In the genomic region with DNA sequence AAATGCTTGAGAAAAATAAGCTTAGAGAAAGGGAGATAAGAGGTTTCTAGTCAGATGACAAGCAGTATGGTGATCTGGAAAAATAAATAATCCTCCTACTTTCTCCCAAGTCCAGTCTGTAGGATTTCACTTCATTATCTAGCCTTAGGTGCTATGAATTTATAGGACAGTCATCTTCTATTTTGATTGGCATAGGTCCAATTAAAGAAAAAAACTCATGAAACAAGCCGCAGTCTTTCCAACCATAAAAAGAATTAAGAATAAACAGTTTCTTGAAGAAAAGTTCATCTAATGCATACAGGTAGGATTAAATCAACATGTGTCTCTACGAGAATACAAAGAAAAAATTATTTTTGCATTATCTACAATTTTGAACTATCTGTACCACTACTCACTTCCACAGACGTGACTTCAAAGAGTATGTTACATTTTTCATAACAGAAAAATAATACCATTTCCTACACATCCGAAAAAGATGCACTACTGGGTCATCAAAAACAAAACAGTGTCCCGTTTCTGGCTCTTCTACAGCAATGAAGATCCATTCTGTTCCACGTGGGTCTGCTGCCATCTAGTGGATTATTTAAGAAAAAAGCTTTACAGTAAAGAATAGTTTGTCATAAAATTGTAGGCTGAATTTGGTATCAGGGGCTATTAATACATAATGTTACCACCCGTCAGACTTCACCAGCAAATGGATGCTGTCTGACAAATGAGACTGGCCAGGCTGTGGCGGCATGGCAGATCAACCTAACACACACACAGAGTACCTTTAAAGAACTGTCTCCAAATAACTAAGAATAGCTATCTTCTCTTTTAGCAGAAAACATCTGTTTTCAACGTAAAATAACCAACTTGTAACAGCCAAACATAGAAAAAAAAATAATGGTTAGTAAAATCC, we compare ENCODE assay signal across 8 cellular contexts. TPM values are rescaled to one million over a fixed set of nuclear protein-coding genes. Genes with fewer than 3 reads are reported as not detected.
DNase-seq lines count a peak whose midpoint lies in the region; FAIRE-seq and TF ChIP-seq lines count a peak whose summit lies in the region.

No MANE protein-coding gene starts in this region.

- H3K14ac ChIP-seq in H9 (ENCODE audit: insufficient read depth, low read length) = no peak overlapping the region

- no CpG with 5 or more reads among the region's 9 CpGs for WGBS in H9 (ENCODE audit: extremely low coverage, insufficient read length, low lambda C conversion rate)

- no peak overlapping the region for H2BK15ac ChIP-seq in H9 (ENCODE audit: low read depth, low read length)

- H3K36me3 ChIP-seq in Loucy (ENCODE audit: insufficient read depth, low read length) (no peaks in the 10 kb centered on the region), SJCRH30 (no peaks in the 10 kb centered on the region)

- H4K20me1 ChIP-seq in H9 (ENCODE audit: control insufficient read depth, insufficient read depth, insufficient read length) = no peaks in the 10 kb centered on the region
- H4K20me1 ChIP-seq in Loucy (ENCODE audit: insufficient read depth, low read length, poor library complexity, severe bottlenecking) = no peaks in the 10 kb centered on the region

- no peaks in the 10 kb centered on the region for H3K79me1 ChIP-seq in H9 (ENCODE audit: insufficient read depth, low read depth, low read length, poor library complexity, severe bottlenecking)

- no peak overlapping the region for H2BK120ac ChIP-seq in H9 (ENCODE audit: low read depth, low read length, poor library complexity, severe bottlenecking)

- H4K8ac ChIP-seq in H9 (replicated peaks; ENCODE audit: insufficient read length, low read depth, low read length) = no peak overlapping the region

- H3K4me2 ChIP-seq in H9 (ENCODE audit: insufficient read depth, insufficient read length, low read length) (no peak overlapping the region), Loucy (ENCODE audit: low read depth, low read length, poor library complexity, severe bottlenecking) (no peak overlapping the region)

- H3K4me1 Mint-ChIP-seq in H9 (peaks cover 3% of the 10 kb centered on the region in 2 experiments; a peak in 2 of 4 replicates), MCF 10A (ENCODE audit: insufficient read depth, unreplicated experiment) (peaks cover 8% of the 10 kb centered on the region)

- H3K9ac ChIP-seq in H9 (ENCODE audit: extremely low read depth, insufficient read length, low read length) (no peak overlapping the region), Loucy (ENCODE audit: low read depth, low read length, poor library complexity, severe bottlenecking) (no peak overlapping the region)

- H2BK12ac ChIP-seq in H9 (ENCODE audit: insufficient read length, low read depth, low read length) = no peak overlapping the region

- H2BK5ac ChIP-seq in H9 (ENCODE audit: insufficient read length, low read length) = no peak overlapping the region

- no peak overlapping the region for H3K4me3 ChIP-seq in Loucy (ENCODE audit: low read length, poor library complexity, severe bottlenecking)
- H3K4me3 ChIP-seq in SJCRH30 = no peak overlapping the region

- CTCF ChIA-PET in MCF 10A (lab: Yijun Ruan, JAX) = interaction anchor here (0.6 to 9.2 kb wide), 36 partner anchors 9 to 1908 kb away, joined by 3 to 139 read pairs (median 4); partner anchors contain the start of gene STX7

- BruUV-seq in MCF 10A (replicated peaks; lab: Mats Ljungman, UMichigan) = no TSS peak

- H3K79me2 ChIP-seq in H9 (ENCODE audit: insufficient read depth, low read length) = no peaks in the 10 kb centered on the region
- H3K79me2 ChIP-seq in Loucy (ENCODE audit: insufficient read depth, low read length) = no peaks in the 10 kb centered on the region

- no peak overlapping the region for H3K4ac ChIP-seq in H9 (ENCODE audit: low read depth, low read length)

- no peak overlapping the region for H3K23ac ChIP-seq in H9 (ENCODE audit: insufficient read length, low read depth, low read length)

- H3K27ac Mint-ChIP-seq in H9 (peak overlapping the region in 1 of 3 experiments; percentile 70; a peak in 1 of 7 replicates), MCF 10A (ENCODE audit: low read depth, unreplicated experiment) (no peak overlapping the region)

- H4K91ac ChIP-seq in H9 (ENCODE audit: insufficient read length, low read depth, low read length) = no peak overlapping the region

- H3K4me1 ChIP-seq in H9 (ENCODE audit: insufficient read depth, low read length) (no peaks in the 10 kb centered on the region), Loucy (ENCODE audit: insufficient read depth, low read length, poor library complexity, severe bottlenecking) (no peaks in the 10 kb centered on the region), SJCRH30 (peaks cover 6% of the 10 kb centered on the region; the same call in 1 of the 2 replicates)

- TF ChIP-seq CTCF in H9 (conservative IDR thresholded peaks at IDR 0.05) (peak; percentile 80), Loucy (conservative IDR thresholded peaks at IDR 0.05; ENCODE audit: low read length) (peak; percentile 83), MCF 10A (IDR thresholded peaks at IDR 0.05; ENCODE audit: unreplicated experiment) (peak; percentile 67)

- H3K56ac ChIP-seq in H9 (ENCODE audit: insufficient read length, low read depth, low read length) = no peak overlapping the region

- H3K36me3 Mint-ChIP-seq in H9 (ENCODE audit: insufficient read depth in 1 of 3, low read depth in 3 of 3) (no peaks in the 10 kb centered on the region; a peak in 2 of 7 replicates), MCF 10A (ENCODE audit: insufficient read depth, unreplicated experiment) (peaks cover 11% of the 10 kb centered on the region)

- no peak overlapping the region for H2BK20ac ChIP-seq in H9 (ENCODE audit: low read depth, low read length, poor library complexity, severe bottlenecking)

- no peak overlapping the region for H2AFZ ChIP-seq in H9 (ENCODE audit: low read length)
- no peak overlapping the region for H2AFZ ChIP-seq in Loucy (ENCODE audit: low read length)

- H3K27ac ChIP-seq in H9 (ENCODE audit: insufficient read length, low read depth, low read length) = no peak overlapping the region
- no peak overlapping the region for H3K27ac ChIP-seq in SJCRH30

- H3K27me3 Mint-ChIP-seq in H9 (ENCODE audit: low read depth) (no peaks in the 10 kb centered on the region), MCF 10A (ENCODE audit: insufficient read depth, unreplicated experiment) (no peaks in the 10 kb centered on the region)

- no peaks in the 10 kb centered on the region for H3K27me3 ChIP-seq in H9 (ENCODE audit: insufficient read depth, low read length)
- no peaks in the 10 kb centered on the region for H3K27me3 ChIP-seq in Loucy (ENCODE audit: insufficient read depth, low read length, poor library complexity, severe bottlenecking)
- H3K27me3 ChIP-seq in SJCRH30 = no peaks in the 10 kb centered on the region

- H3K9me3 Mint-ChIP-seq in H9 (no peaks in the 10 kb centered on the region), MCF 10A (ENCODE audit: unreplicated experiment) (no peaks in the 10 kb centered on the region)

- no peaks in the 10 kb centered on the region for H3K23me2 ChIP-seq in H9 (ENCODE audit: insufficient read length, low read depth, low read length, poor library complexity, severe bottlenecking)

- POLR2A ChIA-PET in MCF 10A (lab: Yijun Ruan, JAX) = interaction anchor here (0.8 to 1.4 kb wide), 4 partner anchors 150 to 205 kb away, joined by 3 to 5 read pairs (median 4); no protein-coding TSS in a partner anchor

- no peak overlapping the region for H2AK5ac ChIP-seq in H9 (ENCODE audit: insufficient read length, low read length)

- no peak overlapping the region for H4K5ac ChIP-seq in H9 (ENCODE audit: insufficient read length, low read depth, low read length)

- H3K18ac ChIP-seq in H9 (ENCODE audit: insufficient read length, low read depth, low read length) = no peak overlapping the region

- DNase-seq in activated gamma-delta T cell treated with Interleukin-2 at 50 U/mL for 16 hours (peak; percentile 38), activated gamma-delta T cell (lab: John Stamatoyannopoulos, UW) (no peak), H9 (no peak), SJCRH30 (peak; percentile 45 to 84), MCF 10A (ENCODE audit: unreplicated experiment) (peak; percentile 80)
- DNase-seq in stimulated activated CD4-positive, alpha-beta T cell treated with anti-CD3 and anti-CD28 coated beads, Interleukin-4, amount 100 ng/mL, for 48 hours (ENCODE audit: low read depth in 2 of 2) = peak; percentile 11 to 34

- H3F3A ChIP-seq in Loucy (ENCODE audit: low read depth) = no peaks in the 10 kb centered on the region

- peak; percentile 96 for FAIRE-seq in islet of Langerhans (lab: Jason Lieb, UNC)

- H3K9me3 ChIP-seq in H9 (ENCODE audit: control insufficient read depth, low read depth, low read length) = no peaks in the 10 kb centered on the region
- no peaks in the 10 kb centered on the region for H3K9me3 ChIP-seq in Loucy (ENCODE audit: insufficient read depth, low read depth, low read length)
- H3K9me3 ChIP-seq in SJCRH30 (replicated peaks) = no peaks in the 10 kb centered on the region

- intact Hi-C loops in MCF 10A (cut with micrococcal nuclease) = loop anchor here (1.0 to 10.0 kb wide), 4 partner anchors 89 to 561 kb away; no protein-coding TSS in a partner anchor

- H3T11ph ChIP-seq in H9 (ENCODE audit: low read length) = no peak overlapping the region

- H3K4me3 Mint-ChIP-seq in H9 (no peak overlapping the region), MCF 10A (ENCODE audit: unreplicated experiment) (no peak overlapping the region)

- H3K9me2 ChIP-seq in Loucy (replicated peaks; ENCODE audit: low read depth, low read length) = no peaks in the 10 kb centered on the region

RNA-seq across cellular contexts. Expression of gene STX7, which starts 28.9 kb away (rescaled TPM):
- 26.8 and 30.0 TPM in 2 replicates for total RNA-seq in H9 (2021)
- total RNA-seq in SJCRH30 (2014; rRNA removed; shearing (Covaris generic)) = 17.3 and 18.6 TPM in 2 replicates
- total RNA-seq in MCF 10A (2022) = 31.3 and 33.0 TPM in 2 replicates

RNA-seq across cellular contexts. Expression of gene TAAR9, which starts 54.0 kb away (rescaled TPM):
- total RNA-seq in H9 (2021) (not detected in 2 replicates), MCF 10A (2022) (not detected in 2 replicates)
- total RNA-seq in SJCRH30 (2014; rRNA removed; shearing (Covaris generic)) = not detected in 2 replicates

Comparison
In these comparisons a context has a peak if more than half of its experiments do, and no peak if none do; other contexts are left out.
1. DNase-seq: peak in activated gamma-delta T cell treated with Interleukin-2 at 50 U/mL for 16 hours (single experiment), SJCRH30 (2 of 2), MCF 10A (single experiment) and stimulated activated CD4-positive, alpha-beta T cell treated with anti-CD3 and anti-CD28 coated beads, Interleukin-4, amount 100 ng/mL, for 48 hours (2 of 2); none in activated gamma-delta T cell (single experiment) and H9 (single experiment).
2. Peak in every context shown above with its lines, with median percentiles within 50 percentile points of each other: CTCF ChIP-seq.